ENCODE assay signal across 23 cellular contexts in the genomic region with DNA sequence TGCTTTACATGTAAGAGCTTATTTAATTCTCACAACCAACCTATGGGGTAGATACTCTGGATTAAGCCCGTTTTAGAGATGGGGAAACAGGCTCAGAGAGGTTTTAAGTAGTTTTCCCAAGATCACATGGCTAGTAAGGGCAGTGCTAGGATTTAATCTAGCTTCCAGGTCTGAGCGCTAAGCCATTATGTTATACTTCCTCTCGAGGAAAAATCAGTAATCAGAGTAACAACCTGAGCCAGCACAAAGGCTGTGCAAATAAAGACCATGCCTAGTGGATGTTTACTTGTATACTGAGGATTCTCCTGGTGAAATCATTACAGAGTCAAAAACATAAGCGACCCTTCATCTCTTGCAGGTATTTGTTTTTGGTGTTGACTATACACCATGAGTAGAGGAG. TPM values are rescaled to one million over a fixed set of nuclear protein-coding genes. Genes with fewer than 3 reads are reported as not detected.
DNase-seq lines count a peak whose midpoint lies in the region; ATAC-seq and TF ChIP-seq lines count a peak whose summit lies in the region.
"Had no signal": no experiment of that assay in that cellular context is flagged by ENCODE, and none has a peak within 500 bp of the region (broad histone marks: within the 10 kb centered on the region; RNA-seq: fewer than 3 reads in every experiment).

No MANE protein-coding gene starts in this region.

- H3K9me3 ChIP-seq in GM23248 (ENCODE audit: low read depth) (no peaks in the 10 kb centered on the region), SJSA1 (replicated peaks) (no peaks in the 10 kb centered on the region), esophagus muscularis mucosa (no peaks in the 10 kb centered on the region), smooth muscle cell (replicated peaks; ENCODE audit: low read depth) (no peaks in the 10 kb centered on the region)
- H3K9me3 ChIP-seq: body of pancreas, gastrocnemius medialis, prostate gland had no signal

- H3K79me2 ChIP-seq in GM23248 (ENCODE audit: insufficient read depth) (peaks cover 100% of the 10 kb centered on the region), smooth muscle cell (ENCODE audit: low read depth) (peaks cover 70% of the 10 kb centered on the region)

- intact Hi-C loops in esophagus muscularis mucosa (cut with DNase I): no loop called here

- TF ChIP-seq POLR2A in esophagus muscularis mucosa (IDR thresholded peaks at IDR 0.05; ENCODE audit: low read depth): no peak

- H3K4me3 ChIP-seq in GM23248 (no peak overlapping the region), SJSA1 (no peak overlapping the region), esophagus muscularis mucosa (no peak overlapping the region), smooth muscle cell (no peak overlapping the region)
- H3K4me3 ChIP-seq: body of pancreas, gastrocnemius medialis, prostate gland, skin epidermis had no signal

- H3K4me1 ChIP-seq in GM23248 (ENCODE audit: insufficient read depth): peaks cover 92% of the 10 kb centered on the region
- H3K4me1 ChIP-seq in SJSA1 (replicated peaks): peaks cover 64% of the 10 kb centered on the region
- peaks cover 76 to 100% (median 98%) of the 10 kb centered on the region in 4 donors for H3K4me1 ChIP-seq in esophagus muscularis mucosa
- H3K4me1 ChIP-seq in smooth muscle cell (ENCODE audit: low read depth): peaks cover 21% of the 10 kb centered on the region

- H3K9ac ChIP-seq in GM23248 (0 out of 2 replicates have a peak overlapping the region, but pooled peaks have one; percentile 17), smooth muscle cell (ENCODE audit: low read depth) (no peak overlapping the region)

- H4K20me1 ChIP-seq in GM23248 (ENCODE audit: insufficient read depth): peaks cover 43% of the 10 kb centered on the region
- peaks cover 75% of the 10 kb centered on the region for H4K20me1 ChIP-seq in smooth muscle cell (ENCODE audit: low read depth)

- H3K9me2 ChIP-seq in GM23248 (ENCODE audit: insufficient read depth): no peaks in the 10 kb centered on the region

- 81 to 85% methylated on average over 4 of the region's 4 CpGs for WGBS in GM23248 (ENCODE audit: low coverage in 1 of 2, low lambda C conversion rate in 2 of 2, missing lambda C conversion rate in 2 of 2), 2 experiments
- whole genome bisulfite sequencing in esophagus muscularis mucosa: 67% methylated on average over 4 of the region's 4 CpGs
- 90% methylated on average over 4 of the region's 4 CpGs for WGBS in smooth muscle cell (ENCODE audit: low lambda C conversion rate)

- no peak for DNase-seq in GM23248
- no peak for DNase-seq in SJSA1 (ENCODE audit: low read depth in 1 of 2, low spot score in 2 of 2)
- DNase-seq in esophagus muscularis mucosa (ENCODE audit: extremely low spot score): no peak
- DNase-seq in smooth muscle cell (lab: John Stamatoyannopoulos, UW; ENCODE audit: unreplicated experiment): no peak
- no peak for DNase-seq in LoVo (ENCODE audit: low spot score)
- no peak for DNase-seq in stimulated activated CD4-positive, alpha-beta T cell treated with anti-CD3 and anti-CD28 coated beads, Interleukin-1b, Interleukin-23, amount 100 ng/mL, for 48 hours
- DNase-seq: activated B cell treated with CpG ODN at 0.5 μM for 24 hours; activated CD4-positive, alpha-beta memory T cell treated with anti-CD3 and anti-CD28 coated beads for 36 hours; activated naive CD8-positive, alpha-beta T cell treated with anti-CD3 and anti-CD28 coated beads for 36 hours; body of pancreas; C1 segment of cervical spinal cord; effector CD4-positive, alpha-beta T cell; gastrocnemius medialis; Karpas-422; MV-4-11; NCI-H1694; NCI-H345; NCI-H82; T-helper 9 cell had no signal

- no peak for TF ChIP-seq CTCF in esophagus muscularis mucosa (IDR thresholded peaks at IDR 0.05)
- no peak for TF ChIP-seq CTCF in smooth muscle cell (IDR thresholded peaks at IDR 0.05; ENCODE audit: borderline replicate concordance, insufficient read depth, poor library complexity, severe bottlenecking)

- in situ Hi-C loops in GM23248 (cut with MboI): no loop called here

- ATAC-seq in GM19455 (IDR thresholded peaks at IDR 0.05; ENCODE audit: unreplicated experiment): no peak
- ATAC-seq: body of pancreas, esophagus mucosa, gastrocnemius medialis had no signal

- H3K36me3 ChIP-seq in GM23248 (ENCODE audit: low read depth) (peaks cover 84% of the 10 kb centered on the region), SJSA1 (peaks cover 73% of the 10 kb centered on the region), esophagus muscularis mucosa (peaks cover 0 to 31% (median 16%) of the 10 kb centered on the region in 4 donors), smooth muscle cell (ENCODE audit: low read depth) (no peaks in the 10 kb centered on the region)
- H3K36me3 ChIP-seq: gastrocnemius medialis, prostate gland had no signal

- no peak for TF ChIP-seq EP300 in esophagus muscularis mucosa (IDR thresholded peaks at IDR 0.05)

- H3K27me3 ChIP-seq in GM23248 (replicated peaks; ENCODE audit: insufficient read depth) (no peaks in the 10 kb centered on the region), SJSA1 (replicated peaks) (no peaks in the 10 kb centered on the region), esophagus muscularis mucosa (no peaks in the 10 kb centered on the region), smooth muscle cell (ENCODE audit: low read depth) (no peaks in the 10 kb centered on the region)
- H3K27me3 ChIP-seq: body of pancreas, gastrocnemius medialis had no signal

- H3K4me2 ChIP-seq in GM23248 (ENCODE audit: unreplicated experiment) (peak overlapping the region; percentile 20), smooth muscle cell (no peak overlapping the region)

- H3F3A ChIP-seq in GM23248 (ENCODE audit: insufficient read depth) (peaks cover 95% of the 10 kb centered on the region), smooth muscle cell (ENCODE audit: low read depth) (peaks cover 61% of the 10 kb centered on the region)

- H3K27ac ChIP-seq in GM23248: peak overlapping the region; percentile 89
- H3K27ac ChIP-seq in SJSA1: 0 out of 2 replicates have a peak overlapping the region, but pooled peaks have one; percentile 12
- peak overlapping the region; percentile 15 to 82 (median 62) for H3K27ac ChIP-seq in esophagus muscularis mucosa (replicated peaks in 1 of 4)
- H3K27ac ChIP-seq in smooth muscle cell (ENCODE audit: low read depth): peak overlapping the region; percentile 98
- H3K27ac ChIP-seq: body of pancreas, gastrocnemius medialis, skin epidermis had no signal

- H2AFZ ChIP-seq in GM23248: no peak overlapping the region
- no peak overlapping the region for H2AFZ ChIP-seq in smooth muscle cell (ENCODE audit: low read depth)

RNA-seq across cellular contexts. Expression of a gene that starts 9.0 kb away (rescaled TPM):
- total RNA-seq in GM23248 (2014; rRNA removed; shearing (Covaris generic)): 4,171 and 4,244 TPM in 2 replicates
- polyA plus RNA-seq in GM23248 (2016; fragmentation: Nextera tagmentation; extraction: Ambion mirVana) (1,910 and 1,919 TPM in 2 replicates), smooth muscle cell (367 and 562 TPM in 2 replicates)
- 1,346 and 1,532 TPM in 2 replicates for total RNA-seq in SJSA1 (2014; rRNA removed; shearing (Covaris generic))
- total RNA-seq in esophagus muscularis mucosa (100 to 1,000 TPM; 409 to 701 (median 677) TPM), smooth muscle cell (630 and 783 TPM in 2 replicates)
- total RNA-seq: activated B cell treated with CpG ODN at 0.5 μM for 24 hours had no signal

Comparison
In these comparisons a context has a peak if more than half of its experiments do, and no peak if none do; other contexts are left out.
1. H3K27ac ChIP-seq: peak in every context shown above with its lines; median percentile 98 in smooth muscle cell; 89 in GM23248; 62 in esophagus muscularis mucosa; 12 in SJSA1.